In the genomic region with DNA sequence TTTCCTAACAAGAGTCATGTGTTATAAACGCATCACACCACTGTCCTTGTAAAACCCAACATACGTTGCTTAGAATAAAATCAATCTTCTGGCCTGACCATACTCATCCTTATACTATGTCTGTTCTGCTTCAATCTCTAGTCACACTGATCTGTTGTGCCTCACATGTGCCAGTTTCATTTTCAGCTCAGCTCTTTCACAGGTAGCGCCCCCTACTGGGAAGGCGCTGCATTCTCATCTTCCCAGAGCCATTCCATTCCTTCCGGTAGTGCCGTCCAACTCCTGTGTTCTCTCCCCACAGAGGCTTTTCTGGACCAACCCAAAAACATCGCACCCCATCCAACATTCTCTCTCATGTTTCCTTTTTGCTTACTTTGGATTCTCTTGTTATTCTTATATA, we compare ENCODE assay signal across 8 cellular contexts. TPM values are rescaled to one million over a fixed set of nuclear protein-coding genes. Genes with fewer than 3 reads are reported as not detected.
A peak's percentile ranks its signal among the peaks of the same experiment; 100 is the strongest.
DNase-seq lines count a peak whose midpoint lies in the region; ATAC-seq and TF ChIP-seq lines count a peak whose summit lies in the region.

No MANE protein-coding gene starts in this region.

- no peaks in the 10 kb centered on the region for H3K4me1 ChIP-seq in breast epithelium
- H3K4me1 ChIP-seq in osteoblast (ENCODE audit: insufficient read depth, low read length), result no peaks in the 10 kb centered on the region

- H3K27ac ChIP-seq in breast epithelium (no peak overlapping the region), osteoblast (ENCODE audit: low read depth, low read length) (no peak overlapping the region)

- DNase-seq in MCF 10A (ENCODE audit: unreplicated experiment) (peak; percentile 13), breast epithelium (ENCODE audit: low spot score in 2 of 2) (no peak), cerebellar cortex (ENCODE audit: low spot score) (peak; percentile 12), osteoblast (ENCODE audit: insufficient read length, low spot score, missing footprints) (no peak), SIG-M5 treated with dmso at 0.1 percent for 504 hours (lab: John Stamatoyannopoulos, UW; ENCODE audit: unreplicated experiment) (no peak), SHP77 treated with DMSO at 0.1 percent for 48 hours (lab: John Stamatoyannopoulos, UW) (no peak)

- TF ChIP-seq POLR2A in breast epithelium (IDR thresholded peaks at IDR 0.05), result no peak

- no peaks in the 10 kb centered on the region for H3K27me3 Mint-ChIP-seq in MCF 10A (ENCODE audit: insufficient read depth, unreplicated experiment)

- H3K9me3 ChIP-seq in breast epithelium (no peaks in the 10 kb centered on the region), osteoblast (ENCODE audit: low read depth, low read length) (no peaks in the 10 kb centered on the region)

- CTCF ChIA-PET in MCF 10A (lab: Yijun Ruan, JAX), result interaction anchor here (0.9 kb wide), 1 partner anchor 149 kb away, joined by 3 read pairs; no protein-coding TSS in a partner anchor

- H3K36me3 ChIP-seq in breast epithelium (no peaks in the 10 kb centered on the region), osteoblast (ENCODE audit: insufficient read depth, low read length) (no peaks in the 10 kb centered on the region)

- H3K27me3 ChIP-seq in breast epithelium, result no peaks in the 10 kb centered on the region
- no peaks in the 10 kb centered on the region for H3K27me3 ChIP-seq in osteoblast (ENCODE audit: insufficient read depth, low read length)

- H3K36me3 Mint-ChIP-seq in MCF 10A (ENCODE audit: insufficient read depth, unreplicated experiment), result no peaks in the 10 kb centered on the region

- BruUV-seq in MCF 10A (replicated peaks; lab: Mats Ljungman, UMichigan), result no TSS peak

- H3K4me3 Mint-ChIP-seq in MCF 10A (ENCODE audit: unreplicated experiment), result no peak overlapping the region

- intact Hi-C loops in MCF 10A (cut with micrococcal nuclease) (no loop called here), breast epithelium (cut with DNase I; ENCODE audit: low total_unique reads) (no loop called here)

- ATAC-seq in HG03064 (IDR thresholded peaks at IDR 0.05; ENCODE audit: low read depth, unreplicated experiment), result peak; percentile 87

- POLR2A ChIA-PET in MCF 10A (lab: Yijun Ruan, JAX), result no interaction called here

- H3K4me3 ChIP-seq in breast epithelium, result no peak overlapping the region
- no peak overlapping the region for H3K4me3 ChIP-seq in WI38 (ENCODE audit: low read depth, low read length)
- H3K4me3 ChIP-seq in osteoblast (ENCODE audit: insufficient read depth, low read length), result no peak overlapping the region

- no peaks in the 10 kb centered on the region for H4K20me1 ChIP-seq in osteoblast (ENCODE audit: insufficient read depth, low read length)

- TF ChIP-seq CTCF in MCF 10A (IDR thresholded peaks at IDR 0.05; ENCODE audit: unreplicated experiment), result peak; percentile 30
- TF ChIP-seq CTCF in breast epithelium (IDR thresholded peaks at IDR 0.05), result peak in 1 of 3 donors; percentile 8
- TF ChIP-seq CTCF in WI38 (IDR thresholded peaks at IDR 0.05; ENCODE audit: low read depth, low read length), result peak; percentile 29
- peak; percentile 50 for TF ChIP-seq CTCF in osteoblast (IDR thresholded peaks at IDR 0.05; ENCODE audit: extremely low read depth, low read depth, low read length)

- H3K79me2 ChIP-seq in osteoblast (ENCODE audit: insufficient read depth, low read length), result no peaks in the 10 kb centered on the region

- peaks cover 7% of the 10 kb centered on the region for H3K9me3 Mint-ChIP-seq in MCF 10A (ENCODE audit: unreplicated experiment)

- H2AFZ ChIP-seq in osteoblast (ENCODE audit: low read length), result no peak overlapping the region

- no peaks in the 10 kb centered on the region for H3K4me1 Mint-ChIP-seq in MCF 10A (ENCODE audit: insufficient read depth, unreplicated experiment)

- no peak overlapping the region for H3K27ac Mint-ChIP-seq in MCF 10A (ENCODE audit: low read depth, unreplicated experiment)

- no peak overlapping the region for H3K4me2 ChIP-seq in osteoblast (ENCODE audit: insufficient read depth, low read length)

RNA-seq across cellular contexts. Expression of gene CASP5, which starts 22.2 kb away (rescaled TPM):
- not detected in 2 replicates for total RNA-seq in MCF 10A (2022)
- 1 to 10 TPM in 1 of 3 donors, not detected in 2; 1.3 TPM for total RNA-seq in breast epithelium
- total RNA-seq in osteoblast, result 0.36 TPM in 1 of 2 replicates, not detected in the other

RNA-seq across cellular contexts. Expression of gene CASP4, which starts 32.4 kb away (rescaled TPM):
- total RNA-seq in MCF 10A (2022), result 93.6 and 98.8 TPM in 2 replicates
- total RNA-seq in breast epithelium, result 100 to 1,000 TPM; 101 to 222 (median 156) TPM
- total RNA-seq in osteoblast, result 138 and 152 TPM in 2 replicates

RNA-seq across cellular contexts. Expression of gene CASP1, which starts 34.1 kb away (rescaled TPM):
- 27.2 and 34.4 TPM in 2 replicates for total RNA-seq in MCF 10A (2022)
- 10 to 100 TPM in 2 of 3 donors, 1 to 10 TPM in 1; 9.4 to 15.4 (median 14.6) TPM for total RNA-seq in breast epithelium
- 13.6 and 14.1 TPM in 2 replicates for total RNA-seq in osteoblast

RNA-seq across cellular contexts. Expression of gene CARD16, which starts 44.3 kb away (rescaled TPM):
- total RNA-seq in MCF 10A (2022) (14.0 and 14.4 TPM in 2 replicates), breast epithelium (1 to 10 TPM; 3.7 to 6.4 (median 5.9) TPM), osteoblast (2.9 and 4.1 TPM in 2 replicates)

Comparison
In these comparisons a context has a peak if more than half of its experiments do, and no peak if none do; other contexts are left out.
1. DNase-seq: peak in MCF 10A (single experiment) and cerebellar cortex (single experiment); none in breast epithelium (0 of 2), osteoblast (single experiment), SIG-M5 treated with dmso at 0.1 percent for 504 hours (single experiment) and SHP77 treated with DMSO at 0.1 percent for 48 hours (single experiment).